20 cellular contexts compared by ENCODE assay signal in the genomic region with DNA sequence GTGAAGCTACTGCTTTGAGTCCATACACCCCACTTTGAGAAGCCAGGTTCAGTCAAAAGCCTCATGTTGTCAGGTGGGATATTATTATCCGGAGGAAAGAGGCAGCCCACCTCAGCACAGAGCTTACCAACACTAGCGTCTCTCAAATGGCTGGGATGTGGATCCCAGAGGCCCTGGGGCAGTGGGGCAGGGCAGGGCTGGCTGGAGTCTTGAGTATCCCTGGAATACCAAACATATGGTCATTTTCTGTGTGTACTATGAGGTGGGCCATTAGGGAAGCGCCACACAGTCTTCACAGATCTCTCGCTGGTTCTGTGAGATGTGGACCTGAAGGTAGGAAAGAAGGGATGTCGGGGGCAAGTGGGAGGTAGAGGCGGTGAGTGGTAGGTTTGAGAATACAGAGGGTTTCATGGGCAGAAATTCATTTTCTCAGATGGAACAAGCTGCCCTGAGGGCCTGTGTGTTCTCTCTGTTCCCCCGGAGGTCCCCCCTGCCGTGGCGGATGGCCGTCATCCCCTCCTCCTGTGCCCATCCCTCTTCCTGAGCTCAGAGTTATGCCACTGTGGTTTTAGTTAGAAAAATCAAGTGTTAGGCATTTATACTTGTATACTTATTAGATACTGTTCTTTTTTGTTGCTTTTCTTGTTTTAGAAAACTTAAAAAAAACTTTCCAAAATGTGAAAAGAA.
DNase-seq lines count a peak whose midpoint lies in the region; ATAC-seq and TF ChIP-seq lines count a peak whose summit lies in the region.
"Had no signal": no experiment of that assay in that cellular context is flagged by ENCODE, and none has a peak within 500 bp of the region (broad histone marks: within the 10 kb centered on the region; RNA-seq: fewer than 3 reads in every experiment).

No MANE protein-coding gene starts in this region.

- H3K9ac ChIP-seq in HUES6 (ENCODE audit: low read length) (peak overlapping the region; percentile 12), SK-N-MC (ENCODE audit: insufficient read length) (no peak overlapping the region)
- H3K9ac ChIP-seq: KMS-11 had no signal

- H3K4me1 Mint-ChIP-seq in glutamatergic neuron (ENCODE audit: low read depth, unreplicated experiment) (peaks cover 16% of the 10 kb centered on the region), osteocyte (ENCODE audit: unreplicated experiment) (peaks cover 70% of the 10 kb centered on the region)

- no peak for TF ChIP-seq CTCF in glutamatergic neuron (IDR thresholded peaks at IDR 0.05; ENCODE audit: partially characterized antibody, unreplicated experiment)
- TF ChIP-seq CTCF in osteocyte (IDR thresholded peaks at IDR 0.05) = no peak

- H3K36me3 Mint-ChIP-seq in glutamatergic neuron (ENCODE audit: unreplicated experiment) (peaks cover 4% of the 10 kb centered on the region), osteocyte (ENCODE audit: unreplicated experiment) (peaks cover 19% of the 10 kb centered on the region)

- H3K27ac ChIP-seq in HUES6 (ENCODE audit: low read depth, low read length) (peak overlapping the region; percentile 76; the same call in 1 of the 2 replicates), SK-N-MC (peak overlapping the region; percentile 47)
- H3K27ac ChIP-seq: C4-2B, KMS-11, RWPE1, SJCRH30 had no signal

- H3K27me3 Mint-ChIP-seq in glutamatergic neuron (ENCODE audit: unreplicated experiment) = peaks cover 2% of the 10 kb centered on the region
- no peaks in the 10 kb centered on the region for H3K27me3 Mint-ChIP-seq in osteocyte (ENCODE audit: unreplicated experiment)

- no peak for DNase-seq in SK-N-MC (ENCODE audit: low read depth, low spot score)
- DNase-seq in glutamatergic neuron = no peak
- DNase-seq in osteocyte (ENCODE audit: extremely low spot score, unreplicated experiment) = no peak
- no peak for DNase-seq in hippocampal formation (lab: John Stamatoyannopoulos, UW)
- DNase-seq in globus pallidus (ENCODE audit: low spot score) = no peak
- DNase-seq in left ventricle myocardium superior = no peak
- no peak for DNase-seq in NCI-H1436 (lab: John Stamatoyannopoulos, UW)
- DNase-seq: DMS 273 treated with DMSO at 0.1 percent for 48 hours, NCI-H1092 treated with DMSO at 0.1 percent for 48 hours, NCI-H187, NCI-H446, NCI-H774, SJCRH30, SW 1271 had no signal

- H3K4me3 ChIP-seq in HUES6 (ENCODE audit: low read depth, low read length) = peak overlapping the region; percentile 22; the same call in 1 of the 2 replicates
- 0 out of 2 replicates have a peak overlapping the region, but pooled peaks have one; percentile 5 for H3K4me3 ChIP-seq in SK-N-MC
- H3K4me3 ChIP-seq: HAP-1, SJCRH30 had no signal

- H3K9me3 Mint-ChIP-seq in glutamatergic neuron (ENCODE audit: unreplicated experiment) = no peaks in the 10 kb centered on the region
- no peaks in the 10 kb centered on the region for H3K9me3 Mint-ChIP-seq in osteocyte (ENCODE audit: unreplicated experiment)

- intact Hi-C loops in left ventricle myocardium superior (cut with micrococcal nuclease) = no loop called here

- peaks cover 16% of the 10 kb centered on the region for H3K36me3 ChIP-seq in HUES6 (ENCODE audit: control insufficient read depth, insufficient read depth, low read length)
- peaks cover 26% of the 10 kb centered on the region for H3K36me3 ChIP-seq in SK-N-MC (ENCODE audit: insufficient read depth, low read length)

- no peak for ATAC-seq in left ventricle myocardium superior
- ATAC-seq: HepG2 had no signal

- H3K27ac Mint-ChIP-seq in glutamatergic neuron (ENCODE audit: unreplicated experiment) (peak overlapping the region; percentile 73), osteocyte (ENCODE audit: unreplicated experiment) (peak overlapping the region; percentile 98)

- H3K9me3 ChIP-seq in HUES6 (ENCODE audit: control insufficient read depth, insufficient read depth, low read depth, low read length) (no peaks in the 10 kb centered on the region), SK-N-MC (ENCODE audit: low read depth, low read length) (no peaks in the 10 kb centered on the region)
- H3K9me3 ChIP-seq: HAP-1, SJCRH30 had no signal

- H3K4me3 Mint-ChIP-seq in glutamatergic neuron (ENCODE audit: unreplicated experiment) (peak overlapping the region; percentile 63), osteocyte (ENCODE audit: unreplicated experiment) (peak overlapping the region; percentile 54)

- H3K27me3 ChIP-seq in HUES6 (ENCODE audit: control insufficient read depth, insufficient read depth, low read length) = no peaks in the 10 kb centered on the region
- H3K27me3 ChIP-seq: SJCRH30 had no signal

- H3K4me1 ChIP-seq in HUES6 (ENCODE audit: control insufficient read depth, insufficient read depth, low read length) = peaks cover 23% of the 10 kb centered on the region
- H3K4me1 ChIP-seq: HAP-1, SJCRH30 had no signal
